9 cellular contexts compared by ENCODE assay signal in the genomic region with DNA sequence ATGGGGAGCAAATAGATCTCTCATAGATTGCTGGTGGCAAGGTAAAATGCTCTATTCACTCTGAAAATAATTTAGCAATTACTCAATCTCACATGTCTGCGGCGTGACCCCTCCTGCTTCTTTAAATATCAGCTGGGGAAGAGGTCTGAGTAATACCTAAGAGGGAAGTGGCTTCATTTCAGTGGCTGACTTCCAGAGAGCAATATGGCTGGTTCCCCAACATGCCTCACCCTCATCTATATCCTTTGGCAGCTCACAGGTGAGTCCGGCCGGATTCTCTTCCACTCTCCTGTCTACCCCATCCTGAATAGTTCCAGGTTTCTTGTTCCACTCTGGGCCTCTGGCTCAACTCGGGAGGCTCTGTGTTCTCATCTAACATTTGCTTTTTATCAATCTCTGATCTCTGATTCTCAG.
DNase-seq lines count a peak whose midpoint lies in the region; ATAC-seq, FAIRE-seq and TF ChIP-seq lines count a peak whose summit lies in the region.
"Had no signal": no experiment of that assay in that cellular context is flagged by ENCODE, and none has a peak within 500 bp of the region (broad histone marks: within the 10 kb centered on the region; RNA-seq: fewer than 3 reads in every experiment).

A gene with protein sequence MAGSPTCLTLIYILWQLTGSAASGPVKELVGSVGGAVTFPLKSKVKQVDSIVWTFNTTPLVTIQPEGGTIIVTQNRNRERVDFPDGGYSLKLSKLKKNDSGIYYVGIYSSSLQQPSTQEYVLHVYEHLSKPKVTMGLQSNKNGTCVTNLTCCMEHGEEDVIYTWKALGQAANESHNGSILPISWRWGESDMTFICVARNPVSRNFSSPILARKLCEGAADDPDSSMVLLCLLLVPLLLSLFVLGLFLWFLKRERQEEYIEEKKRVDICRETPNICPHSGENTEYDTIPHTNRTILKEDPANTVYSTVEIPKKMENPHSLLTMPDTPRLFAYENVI (plus strand): TSS at position 150 of the 414 bp plus-strand sequence. CDS start 55 bp downstream, at position 205.

- no peak for TF ChIP-seq POLR2A in H54 (IDR thresholded peaks at IDR 0.05; ENCODE audit: low read depth, low read length)

- peak within 1 kb of the TSS; percentile 35 for H3K27ac ChIP-seq in epithelial cell of prostate

- peak; percentile 20 for FAIRE-seq in H54 (lab: Jason Lieb, UNC)

- peak; percentile 57 for ATAC-seq in GM18517 (IDR thresholded peaks at IDR 0.05; ENCODE audit: unreplicated experiment)
- ATAC-seq: Panc1 had no signal

- DNase-seq in H54 (ENCODE audit: insufficient read length, low spot score) (peak; percentile 23), NOMO-1 (lab: John Stamatoyannopoulos, UW; ENCODE audit: unreplicated experiment in 2 of 2) (peak; percentile 71 to 93), epithelial cell of prostate (ENCODE audit: low read depth, low spot score) (peak; percentile 43), NCI-H524 (lab: John Stamatoyannopoulos, UW) (no peak), DMS114 treated with DMSO at 0.1 percent for 48 hours (lab: John Stamatoyannopoulos, UW; ENCODE audit: unreplicated experiment) (no peak), ecto neural progenitor cell (ENCODE audit: low spot score) (no peak), foreskin melanocyte (no peak)

Comparison
In these comparisons a context has a peak if more than half of its experiments do, and no peak if none do; other contexts are left out.
1. DNase-seq: peak in H54 (single experiment), NOMO-1 (2 of 2) and epithelial cell of prostate (single experiment); none in NCI-H524 (0 of 2), DMS114 treated with DMSO at 0.1 percent for 48 hours (single experiment), ecto neural progenitor cell (single experiment) and foreskin melanocyte (single experiment).